Comparison of ENCODE assay signal across 8 cellular contexts in genomic region chr15:72141171-72142084, GRCh38. TPM values are rescaled to one million over a fixed set of nuclear protein-coding genes. Genes with fewer than 3 reads are reported as not detected.
DNase-seq lines count a peak whose midpoint lies in the region; ATAC-seq, FAIRE-seq and TF ChIP-seq lines count a peak whose summit lies in the region.

No MANE protein-coding gene starts in this region.

- H3K4me1 ChIP-seq in GM23338 (ENCODE audit: insufficient read depth), result no peaks in the 10 kb centered on the region

- H3K9me2 ChIP-seq in GM23338 (ENCODE audit: insufficient read depth), result no peaks in the 10 kb centered on the region

- peaks cover 1% of the 10 kb centered on the region for H3K27me3 Mint-ChIP-seq in GM23338 (ENCODE audit: insufficient read depth, low read depth, poor library complexity)

- H3K27ac ChIP-seq in GM23338 (ENCODE audit: low read depth), result no peak overlapping the region; the same call in 1 of the 2 replicates

- TF ChIP-seq CTCF in GM23338 (conservative IDR thresholded peaks at IDR 0.05; ENCODE audit: low read depth in 2 of 2) (no peak), D721Med (IDR thresholded peaks at IDR 0.05; ENCODE audit: insufficient read depth, missing control alignments) (no peak)

- H3K4me3 Mint-ChIP-seq in GM23338, result no peak overlapping the region

- H3K36me3 Mint-ChIP-seq in GM23338 (ENCODE audit: low read depth), result no peaks in the 10 kb centered on the region

- H3K4me1 Mint-ChIP-seq in GM23338, result no peaks in the 10 kb centered on the region

- no peak overlapping the region; the same call in 1 of the 2 replicates for H3K27ac Mint-ChIP-seq in GM23338

- H4K20me1 ChIP-seq in GM23338 (replicated peaks; ENCODE audit: insufficient read depth), result no peaks in the 10 kb centered on the region

- H3K27me3 ChIP-seq in GM23338 (ENCODE audit: insufficient read depth), result no peaks in the 10 kb centered on the region

- H3K4me2 ChIP-seq in GM23338, result no peak overlapping the region

- H3K79me2 ChIP-seq in GM23338 (replicated peaks; ENCODE audit: insufficient read depth), result no peaks in the 10 kb centered on the region

- ATAC-seq in GM18868 (IDR thresholded peaks at IDR 0.05; ENCODE audit: unreplicated experiment) (peak; percentile 99), HG02642 (IDR thresholded peaks at IDR 0.05; ENCODE audit: poor library complexity, unreplicated experiment) (peak; percentile 100), GM23338 (no peak)

- H3K4me3 ChIP-seq in GM23338, result no peak overlapping the region

- DNase-seq in MV-4-11 (lab: John Stamatoyannopoulos, UW) (peak; percentile 51), myocyte (ENCODE audit: low read depth) (peak; percentile 74), GM23338 (ENCODE audit: low spot score) (no peak), hippocampal formation (lab: John Stamatoyannopoulos, UW) (no peak), NCI-H748 (lab: John Stamatoyannopoulos, UW; ENCODE audit: unreplicated experiment) (no peak), D721Med (ENCODE audit: insufficient read length, low spot score) (no peak)

- no peak overlapping the region for H2AFZ ChIP-seq in GM23338

- H3K9me3 Mint-ChIP-seq in GM23338, result no peaks in the 10 kb centered on the region

- H3K36me3 ChIP-seq in GM23338 (ENCODE audit: insufficient read depth), result no peaks in the 10 kb centered on the region

- no peaks in the 10 kb centered on the region for H3F3A ChIP-seq in GM23338 (replicated peaks; ENCODE audit: low read depth)

- FAIRE-seq in D721Med (lab: Jason Lieb, UNC), result no peak

TF ChIP-seq in GM23338, 12 proteins besides CTCF, POLR2A, EP300 and RAD21:
- TF ChIP-seq NANOG (IDR thresholded peaks at IDR 0.05; ENCODE audit: borderline replicate concordance), result no peak

RNA-seq across cellular contexts. Expression of gene SENP8, which starts 23.2 kb away (rescaled TPM):
- 2.1 and 3.2 TPM in 2 replicates for total RNA-seq in myocyte
- polyA plus RNA-seq in myocyte (2012), result 1.7 TPM
- 4.9 and 7.7 TPM in 2 replicates for total RNA-seq in GM23338 (2014; rRNA removed; shearing (Covaris generic))
- polyA plus RNA-seq in GM23338 (2016; fragmentation: Nextera tagmentation; extraction: Ambion mirVana), result 2.8 and 3.1 TPM in 2 replicates

RNA-seq across cellular contexts. Expression of gene MYO9A, which starts 23.5 kb away (rescaled TPM):
- 21.2 and 22.1 TPM in 2 replicates for total RNA-seq in myocyte
- 5.5 TPM for polyA plus RNA-seq in myocyte (2012)
- 30.2 and 32.8 TPM in 2 replicates for total RNA-seq in GM23338 (2014; rRNA removed; shearing (Covaris generic))
- 8.1 and 11.6 TPM in 2 replicates for polyA plus RNA-seq in GM23338 (2016; fragmentation: Nextera tagmentation; extraction: Ambion mirVana)

RNA-seq across cellular contexts. Expression of gene GRAMD2A, which starts 56.2 kb away (rescaled TPM):
- total RNA-seq in myocyte, result not detected in 2 replicates
- polyA plus RNA-seq in myocyte (2012), result 0.10 TPM
- 2.8 and 3.3 TPM in 2 replicates for total RNA-seq in GM23338 (2014; rRNA removed; shearing (Covaris generic))
- 0.70 and 0.71 TPM in 2 replicates for polyA plus RNA-seq in GM23338 (2016; fragmentation: Nextera tagmentation; extraction: Ambion mirVana)

Comparison
In these comparisons a context has a peak if more than half of its experiments do, and no peak if none do; other contexts are left out.
1. DNase-seq: peak in MV-4-11 (single experiment) and myocyte (single experiment); none in GM23338 (single experiment), hippocampal formation (0 of 2), NCI-H748 (single experiment) and D721Med (single experiment).